23 cellular contexts compared by ENCODE assay signal in the genomic region with DNA sequence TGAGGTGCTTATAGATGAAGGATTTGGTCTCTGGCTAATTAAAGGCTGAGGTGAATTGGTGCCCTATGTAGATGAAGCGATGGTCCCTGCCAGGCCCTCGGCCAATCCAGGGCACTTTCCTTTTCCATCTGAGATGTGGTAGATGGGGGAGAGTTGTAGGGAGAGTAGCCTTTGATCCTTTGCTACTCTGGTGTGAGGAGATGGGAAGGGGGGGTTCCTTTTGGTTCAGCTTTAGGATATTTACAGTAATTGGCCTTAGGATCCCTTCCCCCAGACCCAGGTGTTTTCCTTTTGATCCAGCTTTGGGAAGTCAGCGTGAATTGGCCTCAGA. TPM values are rescaled to one million over a fixed set of nuclear protein-coding genes. Genes with fewer than 3 reads are reported as not detected.
DNase-seq lines count a peak whose midpoint lies in the region; ATAC-seq, FAIRE-seq and TF ChIP-seq lines count a peak whose summit lies in the region.
"Had no signal": no experiment of that assay in that cellular context is flagged by ENCODE, and none has a peak within 500 bp of the region (broad histone marks: within the 10 kb centered on the region; RNA-seq: fewer than 3 reads in every experiment).

No MANE protein-coding gene starts in this region.

- DNase-seq in HepG2 (ENCODE audit: low spot score) (no peak), right lobe of liver (no peak), OCI-LY7 (ENCODE audit: low spot score) (no peak), hepatocyte (ENCODE audit: low spot score) (no peak), suprapubic skin (ENCODE audit: low spot score in 2 of 2) (no peak), colonic mucosa (no peak), WTC11 (ENCODE audit: low spot score) (no peak)
- DNase-seq in activated T-cell treated with anti-CD3 and anti-CD28 coated beads, Interleukin-2, amount 50 U/mL, for 24 hours, result no peak
- DNase-seq: AML-193; Calu3; CD4-positive, CD25-positive, alpha-beta regulatory T cell; HFFc6; KBM-7; NCI-H1930; NCI-H2171; NCI-H446 treated with DMSO at 0.1 percent for 48 hours; NCI-H748 treated with DMSO at 0.1 percent for 48 hours; SHP77 treated with DMSO at 0.1 percent for 48 hours had no signal

- POLR2A ChIA-PET in HepG2 (lab: Yijun Ruan, JAX) (interaction anchor here (0.9 kb wide), 1 partner anchor 13 kb away, joined by 5 read pairs; no protein-coding TSS in a partner anchor), OCI-LY7 (lab: Charles Lee) (interaction anchor here (0.6 kb wide), 1 partner anchor 214 kb away, joined by 3 read pairs; no protein-coding TSS in a partner anchor), WTC11 (lab: Charles Lee) (interaction anchor here (0.6 kb wide), 1 partner anchor 173 kb away, joined by 3 read pairs; a partner anchor contains a TSS)

- H3K27ac ChIP-seq in HepG2 (ENCODE audit: extremely low read length, insufficient read depth, low read length) (no peak overlapping the region), right lobe of liver (no peak overlapping the region), OCI-LY7 (ENCODE audit: low read depth, low read length, poor library complexity, severe bottlenecking) (no peak overlapping the region), hepatocyte (no peak overlapping the region), suprapubic skin (no peak overlapping the region), colonic mucosa (no peak overlapping the region)
- H3K27ac ChIP-seq: HL-60 had no signal

- H4K20me1 ChIP-seq in HepG2 (ENCODE audit: insufficient read depth, low read length), result no peaks in the 10 kb centered on the region
- H4K20me1 ChIP-seq in OCI-LY7 (ENCODE audit: insufficient read depth, low read length), result no peaks in the 10 kb centered on the region
- no peaks in the 10 kb centered on the region for H4K20me1 ChIP-seq in hepatocyte (ENCODE audit: insufficient read depth, poor library complexity, severe bottlenecking)

- no peak overlapping the region for H3K4me3 Mint-ChIP-seq in activated T-cell treated with anti-CD3 and anti-CD28 coated beads, Interleukin-2, amount 50 U/mL, for 24 hours
- no peak overlapping the region for H3K4me3 Mint-ChIP-seq in WTC11

- no peaks in the 10 kb centered on the region for H3K36me3 ChIP-seq in HepG2 (replicated peaks in 1 of 2; ENCODE audit: control insufficient read depth in 1 of 2, insufficient read depth in 2 of 2, low read length in 2 of 2)
- no peaks in the 10 kb centered on the region for H3K36me3 ChIP-seq in right lobe of liver
- H3K36me3 ChIP-seq in OCI-LY7 (ENCODE audit: insufficient read depth, low read length), result no peaks in the 10 kb centered on the region
- H3K36me3 ChIP-seq in hepatocyte (replicated peaks; ENCODE audit: insufficient read depth, low read depth), result no peaks in the 10 kb centered on the region
- no peaks in the 10 kb centered on the region for H3K36me3 ChIP-seq in suprapubic skin
- H3K36me3 ChIP-seq in colonic mucosa, result no peaks in the 10 kb centered on the region

- BruUV-seq in HepG2 (replicated peaks; lab: Mats Ljungman, UMichigan), result no TSS peak
- BruUV-seq in OCI-LY7 (replicated peaks; lab: Mats Ljungman, UMichigan), result no TSS peak

- intact Hi-C loops in HepG2 (cut with micrococcal nuclease; ENCODE audit: unreplicated experiment) (loop anchor here (10.0 kb wide), 1 partner anchor 465 kb away; a partner anchor contains a TSS), right lobe of liver (cut with DNase I) (loop anchor here in 1 of 2 donors (10.0 kb wide), 1 partner anchor 175 kb away; a partner anchor contains a TSS), OCI-LY7 (cut with micrococcal nuclease; ENCODE audit: unreplicated experiment) (no loop called here), colonic mucosa (cut with DNase I) (no loop called here)

- TF ChIP-seq CTCF in HepG2 (CRISPR knock-in tag; IDR thresholded peaks at IDR 0.05) (no peak), right lobe of liver (IDR thresholded peaks at IDR 0.05) (no peak), OCI-LY7 (conservative IDR thresholded peaks at IDR 0.05; ENCODE audit: low read length) (no peak), hepatocyte (IDR thresholded peaks at IDR 0.05; ENCODE audit: poor library complexity) (no peak), suprapubic skin (IDR thresholded peaks at IDR 0.05) (no peak), colonic mucosa (IDR thresholded peaks at IDR 0.05) (no peak), WTC11 (IDR thresholded peaks at IDR 0.05) (no peak)

- no peaks in the 10 kb centered on the region for H3K79me2 ChIP-seq in HepG2 (ENCODE audit: insufficient read depth, low read length)
- H3K79me2 ChIP-seq in OCI-LY7 (ENCODE audit: insufficient read depth, low read depth, low read length), result no peaks in the 10 kb centered on the region
- H3K79me2 ChIP-seq in hepatocyte, result no peaks in the 10 kb centered on the region

- TF ChIP-seq POLR2A in HepG2 (IDR thresholded peaks at IDR 0.05; ENCODE audit: insufficient read depth in 1 of 2, low read depth in 2 of 2, low read length in 2 of 2), result no peak
- no peak for TF ChIP-seq POLR2A in right lobe of liver (IDR thresholded peaks at IDR 0.05)
- TF ChIP-seq POLR2A in suprapubic skin (IDR thresholded peaks at IDR 0.05), result no peak

- peaks cover 18% of the 10 kb centered on the region for H3K4me1 Mint-ChIP-seq in activated T-cell treated with anti-CD3 and anti-CD28 coated beads, Interleukin-2, amount 50 U/mL, for 24 hours (ENCODE audit: low read depth)
- peaks cover 15% of the 10 kb centered on the region for H3K4me1 Mint-ChIP-seq in WTC11

- no peaks in the 10 kb centered on the region for H3K9me3 Mint-ChIP-seq in activated T-cell treated with anti-CD3 and anti-CD28 coated beads, Interleukin-2, amount 50 U/mL, for 24 hours
- peaks cover 18% of the 10 kb centered on the region for H3K9me3 Mint-ChIP-seq in WTC11

- H3K9me2 ChIP-seq in OCI-LY7 (ENCODE audit: insufficient read depth, low read length) (no peaks in the 10 kb centered on the region), hepatocyte (replicated peaks; ENCODE audit: insufficient read depth) (no peaks in the 10 kb centered on the region)

- H3K27me3 ChIP-seq in HepG2 (ENCODE audit: control insufficient read depth in 1 of 2, insufficient read depth in 2 of 2, low read length in 2 of 2) (0 out of 5 replicates have a peak, but pooled peaks cover 0 to 1% of the 10 kb centered on the region in 2 experiments), right lobe of liver (no peaks in the 10 kb centered on the region), hepatocyte (no peaks in the 10 kb centered on the region), suprapubic skin (no peaks in the 10 kb centered on the region), colonic mucosa (no peaks in the 10 kb centered on the region)

- no peaks in the 10 kb centered on the region for H3K36me3 Mint-ChIP-seq in activated T-cell treated with anti-CD3 and anti-CD28 coated beads, Interleukin-2, amount 50 U/mL, for 24 hours (ENCODE audit: low read depth)
- peaks cover 6% of the 10 kb centered on the region for H3K36me3 Mint-ChIP-seq in WTC11
- H3K36me3 Mint-ChIP-seq: CD4-positive, CD25-positive, alpha-beta regulatory T cell had no signal

- peak overlapping the region; percentile 16 to 63 (median 43); a peak in 4 of 6 replicates for H3K4me3 ChIP-seq in HepG2 (replicated peaks in 1 of 3; ENCODE audit: insufficient read depth in 1 of 3, low read depth in 2 of 3, low read length in 3 of 3)
- H3K4me3 ChIP-seq in right lobe of liver, result no peak overlapping the region
- H3K4me3 ChIP-seq in OCI-LY7 (ENCODE audit: low read depth, low read length, poor library complexity, severe bottlenecking), result no peak overlapping the region
- H3K4me3 ChIP-seq in hepatocyte, result no peak overlapping the region
- H3K4me3 ChIP-seq in suprapubic skin, result no peak overlapping the region
- no peak overlapping the region for H3K4me3 ChIP-seq in colonic mucosa
- H3K4me3 ChIP-seq: A549 had no signal

- H3K9ac ChIP-seq in HepG2 (ENCODE audit: insufficient read depth, low read depth, low read length) (0 out of 2 replicates have a peak overlapping the region, but pooled peaks have one; percentile 40), colonic mucosa (ENCODE audit: low read depth in 2 of 2, low read length in 2 of 2) (no peak overlapping the region)

- no peak for TF ChIP-seq RAD21 in HepG2 (CRISPR knock-in tag; IDR thresholded peaks at IDR 0.05)

- no peak for FAIRE-seq in HepG2 (lab: Jason Lieb, UNC)
- FAIRE-seq: A549, G401.6, GM19239, RCC 7860 had no signal

- H3K27me3 Mint-ChIP-seq in activated T-cell treated with anti-CD3 and anti-CD28 coated beads, Interleukin-2, amount 50 U/mL, for 24 hours, result no peaks in the 10 kb centered on the region
- no peaks in the 10 kb centered on the region; the same call in 1 of the 2 replicates for H3K27me3 Mint-ChIP-seq in WTC11 (ENCODE audit: low read depth)
- H3K27me3 Mint-ChIP-seq: CD4-positive, CD25-positive, alpha-beta regulatory T cell had no signal

- ATAC-seq in HepG2, result peak; percentile 70
- ATAC-seq in right lobe of liver, result no peak
- no peak for ATAC-seq in WTC11

- H3K9me3 ChIP-seq in HepG2 (ENCODE audit: low read length), result no peaks in the 10 kb centered on the region
- no peaks in the 10 kb centered on the region for H3K9me3 ChIP-seq in right lobe of liver
- H3K9me3 ChIP-seq in OCI-LY7 (ENCODE audit: low read length), result peaks cover 8% of the 10 kb centered on the region
- no peaks in the 10 kb centered on the region for H3K9me3 ChIP-seq in hepatocyte (ENCODE audit: low read depth)
- H3K9me3 ChIP-seq in suprapubic skin, result no peaks in the 10 kb centered on the region
- H3K9me3 ChIP-seq in colonic mucosa, result no peaks in the 10 kb centered on the region

- TF ChIP-seq EP300 in HepG2 (IDR thresholded peaks at IDR 0.05; ENCODE audit: low read depth in 2 of 2, low read length in 2 of 2) (no peak), HepG2 (CRISPR knock-in tag; IDR thresholded peaks at IDR 0.05; ENCODE audit: borderline replicate concordance) (no peak), suprapubic skin (IDR thresholded peaks at IDR 0.05) (no peak)

- H3K27ac Mint-ChIP-seq in activated T-cell treated with anti-CD3 and anti-CD28 coated beads, Interleukin-2, amount 50 U/mL, for 24 hours, result no peak overlapping the region
- no peak overlapping the region for H3K27ac Mint-ChIP-seq in WTC11
- H3K27ac Mint-ChIP-seq: HFFc6 had no signal

- in situ Hi-C loops in HepG2 (cut with HindIII; ENCODE audit: extremely low pct_ligation_motif_present, low pct_unique_long_range_greater_than_20kb), result loop anchor here (25.0 kb wide), 1 partner anchor 177 kb away; a partner anchor contains a TSS

- H3K4me1 ChIP-seq in HepG2 (ENCODE audit: insufficient read depth, low read length) (peaks cover 22% of the 10 kb centered on the region), right lobe of liver (no peaks in the 10 kb centered on the region), OCI-LY7 (ENCODE audit: insufficient read depth, low read length, poor library complexity, severe bottlenecking) (peaks cover 10% of the 10 kb centered on the region), hepatocyte (ENCODE audit: insufficient read depth) (no peaks in the 10 kb centered on the region), suprapubic skin (peaks cover 5% of the 10 kb centered on the region), colonic mucosa (no peaks in the 10 kb centered on the region)
- H3K4me1 ChIP-seq: A549 had no signal

- 43% methylated on average over 3 of the region's 3 CpGs for WGBS in HepG2 (ENCODE audit: low lambda C conversion rate)
- WGBS in right lobe of liver (ENCODE audit: insufficient coverage, low coverage, low lambda C conversion rate, missing lambda C conversion rate), result 96% methylated on average over 3 of the region's 3 CpGs
- WGBS in hepatocyte (ENCODE audit: low lambda C conversion rate, missing lambda C conversion rate), result 96% methylated on average over 3 of the region's 3 CpGs
- 95% methylated on average over 3 of the region's 3 CpGs for WGBS in suprapubic skin

- CTCF ChIA-PET in HepG2 (lab: Yijun Ruan, JAX; ENCODE audit: low intra/inter-chr PET ratio, low total read pairs), result interaction anchor here (1.0 to 2.1 kb wide), 2 partner anchors 86 to 173 kb away, joined by 3 to 18 read pairs; a partner anchor contains a TSS
- CTCF ChIA-PET in OCI-LY7 (lab: Charles Lee; ENCODE audit: unreplicated experiment), result interaction anchor here (0.9 kb wide), 1 partner anchor 9 kb away, joined by 3 read pairs; no protein-coding TSS in a partner anchor
- CTCF ChIA-PET in WTC11 (lab: Charles Lee), result interaction anchor here (0.9 to 2.0 kb wide), 5 partner anchors 9 to 221 kb away, joined by 3 to 9 read pairs (median 4); no protein-coding TSS in a partner anchor

- H3K4me2 ChIP-seq in HepG2 (ENCODE audit: low read depth, low read length) (peak overlapping the region; percentile 91), OCI-LY7 (ENCODE audit: low read length) (no peak overlapping the region), hepatocyte (no peak overlapping the region)

- peak overlapping the region; percentile 93 for H2AFZ ChIP-seq in HepG2 (ENCODE audit: low read length)
- peak overlapping the region; percentile 91; the same call in 1 of the 2 replicates for H2AFZ ChIP-seq in OCI-LY7 (ENCODE audit: low read length)
- peak overlapping the region; percentile 90 for H2AFZ ChIP-seq in hepatocyte

RNA-seq across cellular contexts. Expression of a gene that starts 5.4 kb away (rescaled TPM):
- total RNA-seq in HepG2 (2016; rRNA removed; fragmentation: Illumina TruSeq; extraction: Trizol) (15.4 and 17.0 TPM in 2 replicates), right lobe of liver (10 to 100 TPM in 2 of 6 experiments, 1 to 10 TPM in 4; 3.4 to 34.4 (median 4.5) TPM), OCI-LY7 (2022) (22.8 and 23.8 TPM in 2 replicates), hepatocyte (7.4 and 17.5 TPM in 2 replicates), suprapubic skin (10 to 100 TPM; 10.1 to 65.9 (median 35.2) TPM), colonic mucosa (1 to 10 TPM; 5.9 to 8.1 TPM), WTC11 (2021) (5.7 to 9.9 TPM (median 7.0 TPM) in 3 replicates)
- total RNA-seq in HepG2 (2016; cell fraction: cytosol; rRNA removed; fragmentation: Illumina TruSeq; extraction: Trizol; ENCODE audit: low read depth), result 4.5 and 4.8 TPM in 2 replicates
- total RNA-seq in HepG2 (2016; cell fraction: insoluble cytoplasmic fraction; rRNA removed; fragmentation: Illumina TruSeq; extraction: Trizol), result 14.3 and 14.7 TPM in 2 replicates
- total RNA-seq in HepG2 (2016; cell fraction: membrane; rRNA removed; fragmentation: Illumina TruSeq; extraction: Trizol), result 6.5 and 7.4 TPM in 2 replicates
- 32.0 and 35.0 TPM in 2 replicates for total RNA-seq in HepG2 (2016; cell fraction: nucleus; rRNA removed; fragmentation: Illumina TruSeq; extraction: Trizol)
- polyA plus RNA-seq in HepG2 (2011; rRNA removed) (4.2 and 4.5 TPM in 2 replicates), hepatocyte (13.6 and 15.2 TPM in 2 replicates)
- polyA plus RNA-seq in HepG2 (2011; cell fraction: cytosol; rRNA removed), result 1.3 and 3.8 TPM in 2 replicates
- polyA plus RNA-seq in HepG2 (2011; cell fraction: nucleus; rRNA removed), result 6.5 and 6.8 TPM in 2 replicates
- polyA plus RNA-seq in HepG2 (2012), result 13.4 and 18.0 TPM in 2 replicates
- 2.8 and 3.1 TPM in 2 replicates for polyA plus RNA-seq in HepG2 (2016; cell fraction: cytosol; fragmentation: Illumina TruSeq; extraction: Trizol; ENCODE audit: low read depth)
- polyA plus RNA-seq in HepG2 (2016; cell fraction: insoluble cytoplasmic fraction; fragmentation: Illumina TruSeq; extraction: Trizol; ENCODE audit: low read depth), result 15.5 and 16.2 TPM in 2 replicates
- polyA plus RNA-seq in HepG2 (2016; cell fraction: membrane; fragmentation: Illumina TruSeq; extraction: Trizol; ENCODE audit: low read depth), result 5.7 and 6.2 TPM in 2 replicates
- polyA plus RNA-seq in HepG2 (2016; cell fraction: nucleus; fragmentation: Illumina TruSeq; extraction: Trizol; ENCODE audit: insufficient read depth, low read depth), result 46.3 and 53.9 TPM in 2 replicates
- 0.63 and 0.78 TPM in 2 replicates for polyA minus RNA-seq in HepG2 (2011; rRNA and poly(A)+ RNA removed; ENCODE audit: low replicate concordance)
- polyA minus RNA-seq in HepG2 (2011; cell fraction: cytosol; rRNA and poly(A)+ RNA removed), result 4.6 and 5.2 TPM in 2 replicates
- polyA minus RNA-seq in HepG2 (2011; cell fraction: nucleus; rRNA and poly(A)+ RNA removed), result 20.6 and 20.8 TPM in 2 replicates
- 12.3 and 15.0 TPM in 2 replicates for total RNA-seq in OCI-LY7 (2014; rRNA removed; shearing (Covaris generic))

RNA-seq across cellular contexts. Expression of a gene that starts 15.1 kb away (rescaled TPM):
- total RNA-seq in HepG2 (2016; rRNA removed; fragmentation: Illumina TruSeq; extraction: Trizol), result 0.88 and 0.93 TPM in 2 replicates
- 0.88 and 0.91 TPM in 2 replicates for total RNA-seq in HepG2 (2016; cell fraction: cytosol; rRNA removed; fragmentation: Illumina TruSeq; extraction: Trizol; ENCODE audit: low read depth)
- total RNA-seq in HepG2 (2016; cell fraction: insoluble cytoplasmic fraction; rRNA removed; fragmentation: Illumina TruSeq; extraction: Trizol), result 0.97 and 1.3 TPM in 2 replicates
- 0.65 and 1.5 TPM in 2 replicates for total RNA-seq in HepG2 (2016; cell fraction: membrane; rRNA removed; fragmentation: Illumina TruSeq; extraction: Trizol)
- 1.0 and 1.2 TPM in 2 replicates for total RNA-seq in HepG2 (2016; cell fraction: nucleus; rRNA removed; fragmentation: Illumina TruSeq; extraction: Trizol)
- 0.71 TPM in 2 replicates for polyA plus RNA-seq in HepG2 (2011; rRNA removed)
- polyA plus RNA-seq in HepG2 (2011; cell fraction: cytosol; rRNA removed), result 0.32 and 0.45 TPM in 2 replicates
- 0.64 and 0.68 TPM in 2 replicates for polyA plus RNA-seq in HepG2 (2011; cell fraction: nucleus; rRNA removed)
- polyA plus RNA-seq in HepG2 (2012), result 2.1 and 3.0 TPM in 2 replicates
- polyA plus RNA-seq in HepG2 (2016; cell fraction: cytosol; fragmentation: Illumina TruSeq; extraction: Trizol; ENCODE audit: low read depth), result 0.15 and 0.17 TPM in 2 replicates
- polyA plus RNA-seq in HepG2 (2016; cell fraction: insoluble cytoplasmic fraction; fragmentation: Illumina TruSeq; extraction: Trizol; ENCODE audit: low read depth), result 0.79 and 0.92 TPM in 2 replicates
- polyA plus RNA-seq in HepG2 (2016; cell fraction: membrane; fragmentation: Illumina TruSeq; extraction: Trizol; ENCODE audit: low read depth), result 0.20 and 0.23 TPM in 2 replicates
- polyA plus RNA-seq in HepG2 (2016; cell fraction: nucleus; fragmentation: Illumina TruSeq; extraction: Trizol; ENCODE audit: insufficient read depth, low read depth), result 0.59 and 1.0 TPM in 2 replicates
- polyA minus RNA-seq in HepG2 (2011; rRNA and poly(A)+ RNA removed; ENCODE audit: low replicate concordance), result 0.77 and 1.3 TPM in 2 replicates
- 1.1 and 1.9 TPM in 2 replicates for polyA minus RNA-seq in HepG2 (2011; cell fraction: cytosol; rRNA and poly(A)+ RNA removed)
- polyA minus RNA-seq in HepG2 (2011; cell fraction: nucleus; rRNA and poly(A)+ RNA removed), result 2.7 and 3.0 TPM in 2 replicates
- total RNA-seq in right lobe of liver, result 1 to 10 TPM; 1.2 to 4.3 (median 2.5) TPM
- total RNA-seq in OCI-LY7 (2014; rRNA removed; shearing (Covaris generic)), result 4.3 and 5.4 TPM in 2 replicates
- 16.5 and 17.3 TPM in 2 replicates for total RNA-seq in OCI-LY7 (2022)
- 3.7 and 4.5 TPM in 2 replicates for total RNA-seq in hepatocyte
- 1.5 and 1.9 TPM in 2 replicates for polyA plus RNA-seq in hepatocyte
- 10 to 100 TPM; 10.3 to 38.5 (median 14.3) TPM for total RNA-seq in suprapubic skin
- 10 to 100 TPM in 1 of 2 donors, 1 to 10 TPM in 1; 3.6 to 13.1 TPM for total RNA-seq in colonic mucosa
- total RNA-seq in WTC11 (2021), result 10.0 to 13.0 TPM (median 11.8 TPM) in 3 replicates

Comparison
In these comparisons a context has a peak if more than half of its experiments do, and no peak if none do; other contexts are left out.
1. H3K4me3 ChIP-seq: peak in HepG2 (3 of 3); none in right lobe of liver (0 of 3), OCI-LY7 (single experiment), hepatocyte (single experiment), suprapubic skin (single experiment) and colonic mucosa (single experiment).
2. Peak in every context shown above with its lines, with median percentiles within 50 percentile points of each other: H2AFZ ChIP-seq.